9 cellular contexts compared by ENCODE assay signal in the genomic region with DNA sequence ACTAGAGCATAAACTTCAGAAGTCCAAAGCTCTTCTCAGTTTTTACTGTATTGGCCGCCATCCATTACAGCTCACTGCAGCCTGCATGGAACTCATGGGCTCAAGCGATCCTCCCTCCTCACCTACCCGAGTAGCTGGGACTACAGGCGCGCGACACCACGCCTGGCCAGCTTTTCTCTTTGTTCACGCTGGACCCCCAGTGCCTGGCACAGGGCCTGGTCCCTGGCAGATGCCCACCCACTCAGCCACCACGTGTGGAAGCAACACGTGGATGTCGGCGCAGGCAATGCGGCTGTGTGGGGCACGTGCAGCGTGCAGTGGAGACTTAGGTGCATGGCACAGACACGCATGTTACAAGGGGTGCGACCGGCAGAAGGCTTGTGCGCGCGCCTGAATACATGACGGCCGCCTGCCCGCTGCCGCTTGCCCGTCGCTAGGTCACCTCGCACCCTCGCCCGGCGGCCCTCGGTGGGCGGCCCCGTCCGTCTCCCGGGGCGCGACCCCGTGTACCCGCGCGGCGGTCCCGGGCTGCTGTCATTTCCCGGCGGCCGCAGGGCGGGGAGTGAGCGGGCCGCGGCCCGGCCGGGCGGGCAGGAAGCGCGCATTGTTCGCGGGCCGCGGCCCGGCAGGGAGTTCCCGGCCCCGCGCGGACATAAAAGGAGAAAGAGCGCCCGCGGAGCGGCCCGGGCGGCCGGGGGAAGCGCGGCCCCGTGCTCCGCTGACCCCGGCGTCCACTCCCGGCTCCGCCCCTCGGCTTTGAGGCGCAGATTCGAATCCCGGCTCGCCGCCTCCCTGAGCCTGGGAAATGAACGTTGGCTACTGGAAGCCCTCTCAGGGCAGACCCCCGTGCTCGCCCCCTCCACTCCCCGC. TPM values are rescaled to one million over a fixed set of nuclear protein-coding genes. Genes with fewer than 3 reads are reported as not detected.
DNase-seq lines count a peak whose midpoint lies in the region; ATAC-seq and TF ChIP-seq lines count a peak whose summit lies in the region.
"Had no signal": no experiment of that assay in that cellular context is flagged by ENCODE, and none has a peak within 500 bp of the region (broad histone marks: within the 10 kb centered on the region; RNA-seq: fewer than 3 reads in every experiment).

No MANE protein-coding gene starts in this region.

- H3K27me3 ChIP-seq in endodermal cell (ENCODE audit: control insufficient read depth, insufficient read depth, low read length, poor library complexity, severe bottlenecking): peaks cover 48% of the 10 kb centered on the region
- H3K27me3 ChIP-seq in mucosa of stomach (ENCODE audit: control insufficient read depth, insufficient read depth, low read length): peaks cover 3% of the 10 kb centered on the region
- H3K27me3 ChIP-seq in aorta (ENCODE audit: control insufficient read depth in 1 of 2, insufficient read depth in 2 of 2, low read length in 1 of 2): no peaks in the 10 kb centered on the region

- no peak overlapping the region for H3K27ac Mint-ChIP-seq in endodermal cell

- H3K4me3 Mint-ChIP-seq in endodermal cell: peak overlapping the region; percentile 69

- H3K27ac ChIP-seq in SK-N-MC (no peak overlapping the region), endodermal cell (ENCODE audit: low read depth, low read length) (no peak overlapping the region), aorta (ENCODE audit: low read depth in 1 of 2, low read length in 2 of 2) (no peak overlapping the region)

- peak; percentile 74 for ATAC-seq in aorta (ENCODE audit: low FRiP score)

- no peak for TF ChIP-seq CTCF in endodermal cell (conservative IDR thresholded peaks at IDR 0.05)

- H3K4me1 Mint-ChIP-seq in endodermal cell: peaks cover 4% of the 10 kb centered on the region

- no peaks in the 10 kb centered on the region for H3K36me3 ChIP-seq in SK-N-MC (ENCODE audit: insufficient read depth, low read length)
- no peaks in the 10 kb centered on the region for H3K36me3 ChIP-seq in endodermal cell (ENCODE audit: control insufficient read depth, insufficient read depth, low read length)
- no peaks in the 10 kb centered on the region for H3K36me3 ChIP-seq in mucosa of stomach (ENCODE audit: control insufficient read depth, insufficient read depth, low read length)
- no peaks in the 10 kb centered on the region for H3K36me3 ChIP-seq in aorta (ENCODE audit: control insufficient read depth in 1 of 2, insufficient read depth in 2 of 2, low read length in 1 of 2)

- H3K9me3 Mint-ChIP-seq in endodermal cell: no peaks in the 10 kb centered on the region

- DNase-seq in NCI-H146 (lab: John Stamatoyannopoulos, UW) (peak; percentile 57), NCI-H146 treated with DMSO at 0.1 percent for 48 hours (lab: John Stamatoyannopoulos, UW; ENCODE audit: unreplicated experiment) (no peak), SK-N-MC (ENCODE audit: low read depth, low spot score) (no peak), endodermal cell (peak; percentile 82), aorta (peak; percentile 69 to 86), medulla oblongata (ENCODE audit: extremely low spot score) (no peak), HUDEP-2 (lab: John Stamatoyannopoulos, UW; ENCODE audit: unreplicated experiment in 76 of 76) (no peak)

- H3K4me3 ChIP-seq in SK-N-MC (0 out of 2 replicates have a peak overlapping the region, but pooled peaks have one; percentile 24), endodermal cell (ENCODE audit: low read length) (peak overlapping the region; percentile 81), mucosa of stomach (ENCODE audit: low read length) (peak overlapping the region; percentile 50), aorta (ENCODE audit: low read length in 2 of 2) (peak overlapping the region; percentile 35 to 77)

- H3K9ac ChIP-seq in SK-N-MC (ENCODE audit: insufficient read length) (no peak overlapping the region), endodermal cell (ENCODE audit: extremely low read depth, low read length, poor library complexity, severe bottlenecking) (peak overlapping the region; percentile 42), mucosa of stomach (ENCODE audit: low read length) (peak overlapping the region; percentile 70)

- intact Hi-C loops in aorta (cut with DNase I): loop anchor here in 1 of 2 donors (10.0 kb wide), 1 partner anchor 108 kb away; no protein-coding TSS in a partner anchor

- H3K4me1 ChIP-seq in endodermal cell (ENCODE audit: control insufficient read depth, insufficient read depth, low read length) (no peaks in the 10 kb centered on the region), mucosa of stomach (ENCODE audit: control insufficient read depth, insufficient read depth, low read length) (peaks cover 24% of the 10 kb centered on the region), aorta (ENCODE audit: control insufficient read depth in 1 of 2, insufficient read depth in 2 of 2, low read length in 2 of 2) (no peaks in the 10 kb centered on the region)

- H3K27me3 Mint-ChIP-seq in endodermal cell (ENCODE audit: insufficient read depth): peaks cover 47% of the 10 kb centered on the region

- H3K9me3 ChIP-seq in SK-N-MC (ENCODE audit: low read depth, low read length): no peaks in the 10 kb centered on the region
- H3K9me3 ChIP-seq in endodermal cell (ENCODE audit: control insufficient read depth, low read length): no peaks in the 10 kb centered on the region
- no peaks in the 10 kb centered on the region for H3K9me3 ChIP-seq in mucosa of stomach (ENCODE audit: control insufficient read depth, low read length)
- no peaks in the 10 kb centered on the region for H3K9me3 ChIP-seq in aorta (ENCODE audit: control insufficient read depth, low read length)

- WGBS in endodermal cell (ENCODE audit: insufficient coverage in 1 of 2, insufficient read length in 1 of 2), 2 experiments: 2 to 3% methylated on average over 31 to 90 of the region's 90 CpGs
- 5 to 7% methylated on average over 49 to 90 of the region's 90 CpGs for WGBS in aorta, 2 donors

- no peaks in the 10 kb centered on the region for H3K36me3 Mint-ChIP-seq in endodermal cell (ENCODE audit: low read depth)
- H3K36me3 Mint-ChIP-seq: CD4-positive, CD25-positive, alpha-beta regulatory T cell had no signal

RNA-seq across cellular contexts. Expression of a gene that starts 24.1 kb away (rescaled TPM):
- 1 to 10 TPM in 1 of 2 donors, under 1 TPM in 1; 0.84 to 1.1 TPM for total RNA-seq in endodermal cell
- 2.6 TPM for polyA plus RNA-seq in endodermal cell (2013, experiment 1 of 2)
- polyA plus RNA-seq in endodermal cell (2013, experiment 2 of 2): 2.0 TPM
- 10 to 100 TPM; 10.4 to 20.3 TPM for total RNA-seq in aorta
- 1 to 10 TPM; 3.1 to 5.9 TPM for polyA plus RNA-seq in aorta

Comparison
In these comparisons a context has a peak if more than half of its experiments do, and no peak if none do; other contexts are left out.
1. DNase-seq: peak in NCI-H146 (single experiment), endodermal cell (single experiment) and aorta (2 of 2); none in NCI-H146 treated with DMSO at 0.1 percent for 48 hours (single experiment), SK-N-MC (single experiment), medulla oblongata (single experiment) and HUDEP-2 (0 of 76).
2. H3K4me3 ChIP-seq: peak in every context shown above with its lines; median percentile 81 in endodermal cell; 56 in aorta; 50 in mucosa of stomach; 24 in SK-N-MC.
3. RNA of a gene that starts 24.1 kb away (total RNA-seq): 10.4 to 20.3 TPM in aorta; 0.84 to 1.1 TPM in endodermal cell; every median in the first group is over 4 times any median in the second.